1 cellular context compared by ENCODE assay signal in the genomic region with DNA sequence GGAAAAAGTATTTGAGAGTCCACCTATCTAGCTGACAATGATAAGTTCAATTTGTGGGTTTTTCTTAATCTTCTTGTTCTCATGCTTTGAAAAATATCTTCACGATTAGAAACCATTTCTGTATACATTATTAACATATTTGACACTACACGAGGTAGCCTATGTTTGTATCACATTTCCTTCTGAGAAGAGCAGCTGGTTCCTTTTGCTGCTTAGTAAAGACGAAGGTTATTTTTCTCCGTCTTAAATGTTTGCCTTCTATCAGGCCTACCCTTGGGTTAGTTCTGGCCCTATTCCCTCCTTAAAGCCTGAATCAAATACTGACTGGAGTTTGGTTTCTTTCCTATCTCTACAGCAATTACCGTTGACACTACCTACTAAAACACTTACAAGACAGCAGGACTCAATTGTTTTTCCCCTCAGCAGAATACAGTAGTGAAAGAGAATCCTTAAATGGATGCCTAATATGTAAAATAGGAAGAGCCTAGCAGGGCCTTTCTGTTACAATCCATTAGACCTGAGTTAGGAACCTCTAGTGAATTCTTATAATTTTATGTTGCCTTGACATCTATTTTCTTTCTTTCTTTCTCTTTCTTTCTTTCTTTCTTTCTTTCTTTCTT.
TF ChIP-seq lines count a peak whose summit lies in the region.

No MANE protein-coding gene starts in this region.

TF ChIP-seq in IMR-90, 13 proteins besides CTCF, POLR2A, EP300 and RAD21:
- TF ChIP-seq FOS (IDR thresholded peaks at IDR 0.05; ENCODE audit: low read depth, low read length) = no peak
- no peak for TF ChIP-seq MAFK (IDR thresholded peaks at IDR 0.05; ENCODE audit: low read depth, low read length)
- no peak for TF ChIP-seq NFE2L2 (IDR thresholded peaks at IDR 0.05; ENCODE audit: low read depth, low read length)
- TF ChIP-seq MAZ (IDR thresholded peaks at IDR 0.05; ENCODE audit: borderline replicate concordance, low read depth, low read length) = no peak
- TF ChIP-seq BHLHE40 (IDR thresholded peaks at IDR 0.05; ENCODE audit: low read depth, low read length) = peak; percentile 24; the same call in 1 of the 2 replicates
- no peak for TF ChIP-seq MXI1 (IDR thresholded peaks at IDR 0.05; ENCODE audit: borderline replicate concordance, low read depth, low read length)
- TF ChIP-seq, protein P1, sequence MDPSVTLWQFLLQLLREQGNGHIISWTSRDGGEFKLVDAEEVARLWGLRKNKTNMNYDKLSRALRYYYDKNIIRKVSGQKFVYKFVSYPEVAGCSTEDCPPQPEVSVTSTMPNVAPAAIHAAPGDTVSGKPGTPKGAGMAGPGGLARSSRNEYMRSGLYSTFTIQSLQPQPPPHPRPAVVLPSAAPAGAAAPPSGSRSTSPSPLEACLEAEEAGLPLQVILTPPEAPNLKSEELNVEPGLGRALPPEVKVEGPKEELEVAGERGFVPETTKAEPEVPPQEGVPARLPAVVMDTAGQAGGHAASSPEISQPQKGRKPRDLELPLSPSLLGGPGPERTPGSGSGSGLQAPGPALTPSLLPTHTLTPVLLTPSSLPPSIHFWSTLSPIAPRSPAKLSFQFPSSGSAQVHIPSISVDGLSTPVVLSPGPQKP (IDR thresholded peaks at IDR 0.05; ENCODE audit: borderline replicate concordance, low read depth, low read length) = no peak
